19 cellular contexts compared by ENCODE assay signal in genomic region chr5:164748861-164749260, GRCh38.
DNase-seq lines count a peak whose midpoint lies in the region; ATAC-seq and TF ChIP-seq lines count a peak whose summit lies in the region.
"Had no signal": no experiment of that assay in that cellular context is flagged by ENCODE, and none has a peak within 500 bp of the region (broad histone marks: within the 10 kb centered on the region; RNA-seq: fewer than 3 reads in every experiment).

No MANE protein-coding gene starts in this region.

- no peaks in the 10 kb centered on the region for H3K9me3 Mint-ChIP-seq in MCF 10A (ENCODE audit: unreplicated experiment)
- H3K9me3 Mint-ChIP-seq: activated naive CD4-positive, alpha-beta T cell treated with anti-CD3 and anti-CD28 coated beads for 36 hours; nephron had no signal

- no peaks in the 10 kb centered on the region for H3K27me3 Mint-ChIP-seq in MCF 10A (ENCODE audit: insufficient read depth, unreplicated experiment)

- in situ Hi-C loops in HAP-1 (cut with MboI; ENCODE audit: low sequenced_read_pairs) = no loop called here

- intact Hi-C loops in MCF 10A (cut with micrococcal nuclease) = no loop called here

- H3K4me1 Mint-ChIP-seq in MCF 10A (ENCODE audit: insufficient read depth, unreplicated experiment) = no peaks in the 10 kb centered on the region
- H3K4me1 Mint-ChIP-seq: nephron had no signal

- H3K9ac ChIP-seq in KMS-11 = no peak overlapping the region

- H3K36me3 Mint-ChIP-seq in MCF 10A (ENCODE audit: insufficient read depth, unreplicated experiment) = no peaks in the 10 kb centered on the region

- CTCF ChIA-PET in MCF 10A (lab: Yijun Ruan, JAX) = no interaction called here

- H3K36me3 ChIP-seq in KMS-11 (ENCODE audit: insufficient read depth) (no peaks in the 10 kb centered on the region), HAP-1 (replicated peaks) (no peaks in the 10 kb centered on the region)
- H3K36me3 ChIP-seq: esophagus muscularis mucosa, left ventricle myocardium inferior had no signal

- ATAC-seq in GM19025 (IDR thresholded peaks at IDR 0.05; ENCODE audit: low read depth, unreplicated experiment) (peak; percentile 85), GM21723 (IDR thresholded peaks at IDR 0.05; ENCODE audit: unreplicated experiment) (peak; percentile 70), HG03064 (IDR thresholded peaks at IDR 0.05; ENCODE audit: low read depth, unreplicated experiment) (peak; percentile 95)
- ATAC-seq: activated CD8-positive, alpha-beta T cell treated with anti-CD3 and anti-CD28 coated beads, Interleukin-2, amount 10 ng/mL, durations not matched to agents 7 days and 5 days had no signal

- H3K27ac ChIP-seq in KMS-11 = peak overlapping the region; percentile 49; the same call in 1 of the 2 replicates
- H3K27ac ChIP-seq: C4-2B, esophagus muscularis mucosa, left ventricle myocardium inferior, testis had no signal

- BruUV-seq in MCF 10A (replicated peaks; lab: Mats Ljungman, UMichigan) = no TSS peak

- no peaks in the 10 kb centered on the region for H3K79me2 ChIP-seq in KMS-11 (ENCODE audit: insufficient read depth, low read depth)

- H3K4me3 Mint-ChIP-seq in MCF 10A (ENCODE audit: unreplicated experiment) = no peak overlapping the region
- H3K4me3 Mint-ChIP-seq: activated CD8-positive, alpha-beta T cell treated with anti-CD3 and anti-CD28 coated beads, Interleukin-2, amount 10 ng/mL, durations not matched to agents 7 days and 5 days; activated naive CD4-positive, alpha-beta T cell treated with anti-CD3 and anti-CD28 coated beads for 36 hours; nephron had no signal

- H3K4me1 ChIP-seq in KMS-11 (ENCODE audit: low read depth, poor library complexity, severe bottlenecking) (peaks cover 64% of the 10 kb centered on the region), HAP-1 (no peaks in the 10 kb centered on the region)
- H3K4me1 ChIP-seq: left ventricle myocardium inferior, testis had no signal

- no peak for DNase-seq in HAP-1 (ENCODE audit: low spot score in 2 of 2)
- no peak for DNase-seq in activated naive CD4-positive, alpha-beta T cell treated with anti-CD3 and anti-CD28 coated beads, Interleukin-2, amount 50 U/mL, for 16 hours
- no peak for DNase-seq in NCI-H146 treated with DMSO at 0.1 percent for 48 hours (lab: John Stamatoyannopoulos, UW; ENCODE audit: unreplicated experiment)
- no peak for DNase-seq in MCF 10A (ENCODE audit: unreplicated experiment)
- DNase-seq: activated CD8-positive, alpha-beta T cell treated with anti-CD3 and anti-CD28 coated beads, Interleukin-2, amount 10 ng/mL, durations not matched to agents 7 days and 5 days; activated naive CD4-positive, alpha-beta T cell treated with anti-CD3 and anti-CD28 coated beads for 36 hours; caudate nucleus; left ventricle myocardium inferior; NCI-H1105; NCI-H748 treated with DMSO at 0.1 percent for 48 hours; Right ventricle myocardium superior; testis had no signal

- H3K9me3 ChIP-seq in HAP-1 = no peaks in the 10 kb centered on the region
- H3K9me3 ChIP-seq: esophagus muscularis mucosa, left ventricle myocardium inferior, testis had no signal

- no peak overlapping the region for H3K27ac Mint-ChIP-seq in MCF 10A (ENCODE audit: low read depth, unreplicated experiment)
- H3K27ac Mint-ChIP-seq: activated CD8-positive, alpha-beta T cell treated with anti-CD3 and anti-CD28 coated beads, Interleukin-2, amount 10 ng/mL, durations not matched to agents 7 days and 5 days; activated naive CD4-positive, alpha-beta T cell treated with anti-CD3 and anti-CD28 coated beads for 36 hours; nephron had no signal

- POLR2A ChIA-PET in MCF 10A (lab: Yijun Ruan, JAX) = no interaction called here

- TF ChIP-seq CTCF in KMS-11 (conservative IDR thresholded peaks at IDR 0.05; ENCODE audit: low read depth, low read length) (no peak), MCF 10A (IDR thresholded peaks at IDR 0.05; ENCODE audit: unreplicated experiment) (no peak)

- peak overlapping the region; percentile 57; the same call in 1 of the 2 replicates for H3K4me2 ChIP-seq in KMS-11

- H3K4me3 ChIP-seq in KMS-11 (IDR thresholded peaks at IDR 0.05; ENCODE audit: insufficient read depth, low read depth, low read length) (no peak overlapping the region), HAP-1 (no peak overlapping the region)
- H3K4me3 ChIP-seq: esophagus muscularis mucosa, left ventricle myocardium inferior, testis had no signal

- no peaks in the 10 kb centered on the region for H4K20me1 ChIP-seq in KMS-11 (ENCODE audit: insufficient read depth)

- H2AFZ ChIP-seq in KMS-11 (ENCODE audit: low read depth) = no peak overlapping the region

- H3K27me3 ChIP-seq in KMS-11 (ENCODE audit: insufficient read depth, low read depth) = no peaks in the 10 kb centered on the region
- H3K27me3 ChIP-seq in HAP-1 (ENCODE audit: low read depth) = no peaks in the 10 kb centered on the region
- H3K27me3 ChIP-seq: esophagus muscularis mucosa, testis had no signal
